Comparison of ENCODE assay signal across 28 cellular contexts in the genomic region with DNA sequence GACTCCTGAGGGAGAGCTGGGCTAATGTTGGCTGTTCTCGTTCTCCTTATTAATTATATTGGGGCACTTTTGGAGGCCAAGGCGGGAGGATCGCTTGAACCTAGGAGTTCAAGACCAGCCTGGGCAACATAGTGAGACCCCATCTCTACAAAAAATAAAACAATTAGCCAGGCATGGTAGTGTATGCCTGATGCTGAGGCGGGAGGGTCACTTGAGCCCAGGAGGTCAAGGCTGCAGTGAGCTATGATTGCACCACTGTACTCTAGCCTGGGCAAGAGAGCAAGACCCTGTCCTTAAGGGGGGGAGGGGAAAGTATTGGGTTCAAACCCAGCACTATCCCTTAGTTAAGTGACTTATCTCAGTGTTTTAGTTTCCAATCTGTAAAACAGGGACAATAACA.
"Had no signal": no experiment of that assay in that cellular context is flagged by ENCODE, and none has a peak within 500 bp of the region (broad histone marks: within the 10 kb centered on the region; RNA-seq: fewer than 3 reads in every experiment).

No MANE protein-coding gene starts in this region.

- H3K4me3 Mint-ChIP-seq: activated B cell treated with CpG ODN at 0.5 μM for 24 hours; activated CD4-positive, alpha-beta memory T cell treated with anti-CD3 and anti-CD28 coated beads for 36 hours; activated CD4-positive, alpha-beta T cell treated with anti-CD3 and anti-CD28 coated beads, Interleukin-2, amount 10 ng/mL, durations not matched to agents 24 days and 14 days; activated CD8-positive, alpha-beta memory T cell treated with anti-CD3 and anti-CD28 coated beads, Interleukin-2, amount 10 ng/mL, durations not matched to agents 7 days and 5 days; activated CD8-positive, alpha-beta T cell treated with anti-CD3 and anti-CD28 coated beads, Interleukin-2, amount 10 ng/mL, durations not matched to agents 7 days and 5 days; activated naive CD4-positive, alpha-beta T cell treated with anti-CD3 and anti-CD28 coated beads, Interleukin-2, amount 10 ng/mL, durations not matched to agents 7 days and 5 days; activated naive CD4-positive, alpha-beta T cell treated with anti-CD3 and anti-CD28 coated beads, Interleukin-2, amount 50 U/mL, for 24 hours; activated naive CD8-positive, alpha-beta T cell; activated naive CD8-positive, alpha-beta T cell treated with anti-CD3 and anti-CD28 coated beads, Interleukin-2, amount 10 ng/mL, durations not matched to agents 7 days and 5 days; activated naive CD8-positive, alpha-beta T cell treated with anti-CD3 and anti-CD28 coated beads, Interleukin-2, amount 50 U/mL, for 24 hours; activated T-cell treated with anti-CD3 and anti-CD28 coated beads, Interleukin-2, amount 50 U/mL, for 24 hours; brain; T-cell; T-helper 17 cell had no signal

- DNase-seq: activated B cell treated with CpG ODN at 0.5 μM for 24 hours; activated CD4-positive, alpha-beta T cell treated with anti-CD3 and anti-CD28 coated beads for 4 hours; activated CD4-positive, alpha-beta T cell treated with anti-CD3 and anti-CD28 coated beads, Interleukin-2, amount 10 ng/mL, durations not matched to agents 24 days and 14 days; activated CD4-positive, alpha-beta T cell treated with anti-CD3 and anti-CD28 coated beads, Interleukin-2, amount 50 U/mL, for 1 hour; activated CD4-positive, alpha-beta T cell treated with anti-CD3 and anti-CD28 coated beads, Interleukin-2, amount 50 U/mL, for 4 hours; activated CD4-positive, CD25-positive, alpha-beta regulatory T cell treated with anti-CD3 and anti-CD28 coated beads, Interleukin-2, amount 50 U/mL, for 72 hours; activated CD8-positive, alpha-beta memory T cell treated with anti-CD3 and anti-CD28 coated beads for 24 hours; activated CD8-positive, alpha-beta memory T cell treated with anti-CD3 and anti-CD28 coated beads, Interleukin-2, amount 50 U/mL, for 48 hours; activated effector memory CD4-positive, alpha-beta T cell treated with Interleukin-2 at 50 U/mL for 16 hours; activated gamma-delta T cell; activated naive CD8-positive, alpha-beta T cell treated with anti-CD3 and anti-CD28 coated beads, Interleukin-2, amount 10 ng/mL, durations not matched to agents 7 days and 5 days; activated naive CD8-positive, alpha-beta T cell treated with anti-CD3 and anti-CD28 coated beads, Interleukin-2, amount 50 U/mL, for 24 hours; activated T-cell treated with anti-CD3 and anti-CD28 coated beads, Interleukin-2, amount 50 U/mL, for 24 hours; central memory CD4-positive, alpha-beta T cell; T-cell; T-helper 17 cell; T1000 had no signal

- H3K9me3 ChIP-seq: ascending aorta had no signal

- H3K27ac Mint-ChIP-seq: activated B cell treated with CpG ODN at 0.5 μM for 24 hours; activated CD4-positive, alpha-beta memory T cell treated with anti-CD3 and anti-CD28 coated beads for 36 hours; activated CD4-positive, alpha-beta T cell treated with anti-CD3 and anti-CD28 coated beads, Interleukin-2, amount 10 ng/mL, durations not matched to agents 24 days and 14 days; activated CD8-positive, alpha-beta memory T cell treated with anti-CD3 and anti-CD28 coated beads, Interleukin-2, amount 10 ng/mL, durations not matched to agents 7 days and 5 days; activated CD8-positive, alpha-beta T cell treated with anti-CD3 and anti-CD28 coated beads, Interleukin-2, amount 10 ng/mL, durations not matched to agents 7 days and 5 days; activated naive CD4-positive, alpha-beta T cell treated with anti-CD3 and anti-CD28 coated beads, Interleukin-2, amount 10 ng/mL, durations not matched to agents 7 days and 5 days; activated naive CD8-positive, alpha-beta T cell; activated naive CD8-positive, alpha-beta T cell treated with anti-CD3 and anti-CD28 coated beads, Interleukin-2, amount 10 ng/mL, durations not matched to agents 7 days and 5 days; activated naive CD8-positive, alpha-beta T cell treated with anti-CD3 and anti-CD28 coated beads, Interleukin-2, amount 50 U/mL, for 24 hours; activated T-cell treated with anti-CD3 and anti-CD28 coated beads, Interleukin-2, amount 50 U/mL, for 24 hours; activated T-helper 2 cell treated with anti-CD3 and anti-CD28 coated beads, Interferon-gamma antibody, Interleukin-2, Interleukin-4, amounts not matched to agents 10 μg/mL and 5 μg/mL and 100 μg/mL, durations not matched to agents 14 hours and 24 hours and 36 hours; T-cell; T-helper 17 cell had no signal

- ATAC-seq: activated CD8-positive, alpha-beta memory T cell treated with anti-CD3 and anti-CD28 coated beads, Interleukin-2, amount 10 ng/mL, durations not matched to agents 7 days and 5 days; activated CD8-positive, alpha-beta T cell treated with anti-CD3 and anti-CD28 coated beads, Interleukin-2, amount 10 ng/mL, durations not matched to agents 7 days and 5 days; activated naive CD8-positive, alpha-beta T cell treated with anti-CD3 and anti-CD28 coated beads, Interleukin-2, amount 50 U/mL, for 24 hours; T-cell; T-helper 17 cell had no signal

- H3K36me3 ChIP-seq: ascending aorta, cardiac muscle cell, WERI-Rb-1 had no signal

- H3K27me3 ChIP-seq: ascending aorta, cardiac muscle cell had no signal

- H3K36me3 Mint-ChIP-seq: activated CD4-positive, alpha-beta memory T cell treated with anti-CD3 and anti-CD28 coated beads for 36 hours; activated CD8-positive, alpha-beta memory T cell treated with anti-CD3 and anti-CD28 coated beads, Interleukin-2, amount 10 ng/mL, durations not matched to agents 7 days and 5 days; activated naive CD4-positive, alpha-beta T cell treated with anti-CD3 and anti-CD28 coated beads, Interleukin-2, amount 10 ng/mL, durations not matched to agents 7 days and 5 days; activated naive CD4-positive, alpha-beta T cell treated with anti-CD3 and anti-CD28 coated beads, Interleukin-2, amount 50 U/mL, for 24 hours; activated naive CD8-positive, alpha-beta T cell; activated naive CD8-positive, alpha-beta T cell treated with anti-CD3 and anti-CD28 coated beads, Interleukin-2, amount 10 ng/mL, durations not matched to agents 7 days and 5 days; brain; T-cell had no signal

- H3K27ac ChIP-seq: ascending aorta, cardiac muscle cell, WERI-Rb-1 had no signal

- H3K4me3 ChIP-seq: ascending aorta, cardiac muscle cell had no signal

- H3K9me3 Mint-ChIP-seq: activated B cell treated with CpG ODN at 0.5 μM for 24 hours; activated CD4-positive, alpha-beta memory T cell treated with anti-CD3 and anti-CD28 coated beads for 36 hours; activated CD4-positive, alpha-beta T cell treated with anti-CD3 and anti-CD28 coated beads, Interleukin-2, amount 10 ng/mL, durations not matched to agents 24 days and 14 days; activated naive CD4-positive, alpha-beta T cell treated with anti-CD3 and anti-CD28 coated beads, Interleukin-2, amount 10 ng/mL, durations not matched to agents 7 days and 5 days; activated naive CD4-positive, alpha-beta T cell treated with anti-CD3 and anti-CD28 coated beads, Interleukin-2, amount 50 U/mL, for 24 hours; activated naive CD8-positive, alpha-beta T cell treated with anti-CD3 and anti-CD28 coated beads, Interleukin-2, amount 10 ng/mL, durations not matched to agents 7 days and 5 days; activated naive CD8-positive, alpha-beta T cell treated with anti-CD3 and anti-CD28 coated beads, Interleukin-2, amount 50 U/mL, for 24 hours; activated T-cell treated with anti-CD3 and anti-CD28 coated beads, Interleukin-2, amount 50 U/mL, for 24 hours; activated T-helper 2 cell treated with anti-CD3 and anti-CD28 coated beads, Interferon-gamma antibody, Interleukin-2, Interleukin-4, amounts not matched to agents 10 μg/mL and 5 μg/mL and 100 μg/mL, durations not matched to agents 14 hours and 24 hours and 36 hours; brain; T-cell had no signal

- H3K4me1 ChIP-seq: ascending aorta had no signal

- H3K27me3 Mint-ChIP-seq: activated B cell treated with CpG ODN at 0.5 μM for 24 hours; activated CD4-positive, alpha-beta memory T cell treated with anti-CD3 and anti-CD28 coated beads for 36 hours; activated CD4-positive, alpha-beta T cell treated with anti-CD3 and anti-CD28 coated beads, Interleukin-2, amount 10 ng/mL, durations not matched to agents 24 days and 14 days; activated CD8-positive, alpha-beta memory T cell treated with anti-CD3 and anti-CD28 coated beads, Interleukin-2, amount 10 ng/mL, durations not matched to agents 7 days and 5 days; activated naive CD4-positive, alpha-beta T cell treated with anti-CD3 and anti-CD28 coated beads, Interleukin-2, amount 50 U/mL, for 24 hours; activated naive CD8-positive, alpha-beta T cell; activated naive CD8-positive, alpha-beta T cell treated with anti-CD3 and anti-CD28 coated beads, Interleukin-2, amount 10 ng/mL, durations not matched to agents 7 days and 5 days; activated naive CD8-positive, alpha-beta T cell treated with anti-CD3 and anti-CD28 coated beads, Interleukin-2, amount 50 U/mL, for 24 hours; activated T-cell treated with anti-CD3 and anti-CD28 coated beads, Interleukin-2, amount 50 U/mL, for 24 hours; brain; T-cell; T-helper 17 cell had no signal
